ENCODE assay signal across 22 cellular contexts in the genomic region with DNA sequence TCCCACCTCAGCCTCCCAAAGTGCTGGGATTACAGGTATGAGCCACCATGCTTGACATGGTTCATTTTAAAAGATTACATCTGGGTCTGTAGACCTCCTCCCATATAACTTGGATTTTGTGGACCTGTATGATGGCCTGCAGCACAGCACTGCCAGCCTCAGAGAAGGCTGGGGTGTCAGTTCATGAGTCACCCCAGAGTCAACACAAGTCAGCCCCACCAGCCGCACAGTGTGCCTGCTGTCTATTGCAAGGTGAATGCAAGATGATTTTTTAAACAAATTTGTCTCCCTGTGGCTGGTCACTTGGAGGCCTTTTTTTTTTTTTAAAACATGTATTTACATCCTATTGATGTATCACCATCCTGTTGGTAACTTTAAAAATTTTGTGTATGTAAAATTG.
A peak's percentile ranks its signal among the peaks of the same experiment; 100 is the strongest.
DNase-seq lines count a peak whose midpoint lies in the region; ATAC-seq, FAIRE-seq and TF ChIP-seq lines count a peak whose summit lies in the region.
"Had no signal": no experiment of that assay in that cellular context is flagged by ENCODE, and none has a peak within 500 bp of the region (broad histone marks: within the 10 kb centered on the region; RNA-seq: fewer than 3 reads in every experiment).

No MANE protein-coding gene starts in this region.

- no peak overlapping the region for H2AFZ ChIP-seq in K562 (ENCODE audit: low read depth, low read length)

- peaks cover 57% of the 10 kb centered on the region for H3K79me2 ChIP-seq in K562 (ENCODE audit: control insufficient read depth, insufficient read depth, low read length)

- H3K4me3 ChIP-seq in K562, result no peak overlapping the region
- H3K4me3 ChIP-seq: SJCRH30 had no signal

- no peaks in the 10 kb centered on the region for H3K9me3 ChIP-seq in K562 (replicated peaks; ENCODE audit: control insufficient read depth, insufficient read depth, low read depth, low read length)
- H3K9me3 ChIP-seq: SJCRH30 had no signal

- H3K9me1 ChIP-seq in K562 (ENCODE audit: control insufficient read depth, insufficient read depth, low read length), result no peaks in the 10 kb centered on the region

- no peak for FAIRE-seq in K562 (lab: Jason Lieb, UNC)
- FAIRE-seq: GM12892, GM18507, H1, HTR-8/SVneo had no signal

- H3K27ac ChIP-seq in K562 (ENCODE audit: extremely low read depth, low read depth, low read length), result no peak overlapping the region
- H3K27ac ChIP-seq: HL-60, SJCRH30 had no signal

- H3K36me3 ChIP-seq in K562 (ENCODE audit: control insufficient read depth, insufficient read depth, low read length), result peaks cover 93% of the 10 kb centered on the region

- no TSS peak for BruUV-seq in K562 (replicated peaks; lab: Mats Ljungman, UMichigan)

- no peak overlapping the region for H3K9ac ChIP-seq in K562 (ENCODE audit: insufficient read depth in 1 of 2, low read depth in 2 of 2, low read length in 2 of 2)

- in situ Hi-C loops in K562 (cut with MboI), result no loop called here

- TF ChIP-seq EP300 in K562 (IDR thresholded peaks at IDR 0.05; ENCODE audit: low read length), result no peak

- POLR2A ChIA-PET in K562 (lab: Yijun Ruan, JAX), result interaction anchor here (1.6 kb wide), 1 partner anchor 19 kb away, joined by 5 read pairs; no protein-coding TSS in a partner anchor

- peaks cover 4% of the 10 kb centered on the region for H3K4me1 Mint-ChIP-seq in activated CD8-positive, alpha-beta memory T cell treated with anti-CD3 and anti-CD28 coated beads, Interleukin-2, amount 10 ng/mL, durations not matched to agents 7 days and 5 days
- peaks cover 17% of the 10 kb centered on the region for H3K4me1 Mint-ChIP-seq in memory B cell

- H3K36me3 Mint-ChIP-seq in activated CD8-positive, alpha-beta memory T cell treated with anti-CD3 and anti-CD28 coated beads, Interleukin-2, amount 10 ng/mL, durations not matched to agents 7 days and 5 days, result peaks cover 52% of the 10 kb centered on the region
- H3K36me3 Mint-ChIP-seq in memory B cell, result peaks cover 38% of the 10 kb centered on the region

- no peaks in the 10 kb centered on the region for H4K20me1 ChIP-seq in K562 (replicated peaks; ENCODE audit: control insufficient read depth, insufficient read depth, low read length)

- H3K27ac Mint-ChIP-seq in activated CD8-positive, alpha-beta memory T cell treated with anti-CD3 and anti-CD28 coated beads, Interleukin-2, amount 10 ng/mL, durations not matched to agents 7 days and 5 days, result no peak overlapping the region
- peak overlapping the region; percentile 59 for H3K27ac Mint-ChIP-seq in memory B cell

- ATAC-seq in activated CD8-positive, alpha-beta memory T cell treated with anti-CD3 and anti-CD28 coated beads, Interleukin-2, amount 10 ng/mL, durations not matched to agents 7 days and 5 days, result no peak
- no peak; the same call in 2 of the 3 replicates for ATAC-seq in K562
- ATAC-seq in memory B cell (ENCODE audit: low read depth), result no peak
- ATAC-seq in HG03439 (IDR thresholded peaks at IDR 0.05; ENCODE audit: unreplicated experiment), result no peak
- no peak for ATAC-seq in GM19455 (IDR thresholded peaks at IDR 0.05; ENCODE audit: unreplicated experiment)

- H3K4me3 Mint-ChIP-seq in activated CD8-positive, alpha-beta memory T cell treated with anti-CD3 and anti-CD28 coated beads, Interleukin-2, amount 10 ng/mL, durations not matched to agents 7 days and 5 days, result no peak overlapping the region
- no peak overlapping the region for H3K4me3 Mint-ChIP-seq in memory B cell

- TF ChIP-seq RAD21 in K562 (CRISPR knock-in tag; conservative IDR thresholded peaks at IDR 0.05 in 1 of 2, IDR thresholded peaks at IDR 0.05 in 1 of 2), result no peak

- no peak for TF ChIP-seq CTCF in K562 (IDR thresholded peaks at IDR 0.05 in 2 of 3, conservative IDR thresholded peaks at IDR 0.05 in 1 of 3; ENCODE audit: insufficient read depth in 2 of 3, low read depth in 1 of 3, low read length in 3 of 3)

- no peak overlapping the region for H3K4me2 ChIP-seq in K562 (ENCODE audit: insufficient read depth, low read length)

- H3K27me3 ChIP-seq in K562 (ENCODE audit: control insufficient read depth in 2 of 2, insufficient read depth in 2 of 2, low read length in 2 of 2), result no peaks in the 10 kb centered on the region
- H3K27me3 ChIP-seq: SJCRH30 had no signal

- CTCF ChIA-PET in activated CD8-positive, alpha-beta memory T cell treated with anti-CD3 and anti-CD28 coated beads, Interleukin-2, amount 10 ng/mL, durations not matched to agents 7 days and 5 days (lab: Charles Lee), result no interaction called here
- CTCF ChIA-PET in K562 (lab: Yijun Ruan, JAX; ENCODE audit: low intra/inter-chr PET ratio), result interaction anchor here (0.7 kb wide), 1 partner anchor 10 kb away, joined by 4 read pairs; no protein-coding TSS in a partner anchor

- TF ChIP-seq POLR2A in K562 (conservative IDR thresholded peaks at IDR 0.05), result no peak

- DNase-seq in activated CD8-positive, alpha-beta memory T cell treated with anti-CD3 and anti-CD28 coated beads for 24 hours, result peak; percentile 17
- DNase-seq in activated CD8-positive, alpha-beta memory T cell treated with anti-CD3 and anti-CD28 coated beads, Interleukin-2, amount 10 ng/mL, durations not matched to agents 7 days and 5 days, result no peak
- DNase-seq in HT1080 (ENCODE audit: low read depth) (peak; percentile 16), K562 (ENCODE audit: extremely low read depth in 1 of 4, low spot score in 3 of 4) (no peak), memory B cell (ENCODE audit: low spot score in 2 of 2) (no peak), amniotic stem cell (lab: John Stamatoyannopoulos, UW) (no peak)
- DNase-seq: 8988T, DMS 273 treated with DMSO at 0.1 percent for 48 hours, NCI-H1417, NCI-H1930, NCI-H226, NCI-H524, OCI-M1, RPMI8226, SJCRH30 had no signal

- no peaks in the 10 kb centered on the region for H3K27me3 Mint-ChIP-seq in activated CD8-positive, alpha-beta memory T cell treated with anti-CD3 and anti-CD28 coated beads, Interleukin-2, amount 10 ng/mL, durations not matched to agents 7 days and 5 days
- H3K27me3 Mint-ChIP-seq in memory B cell, result no peaks in the 10 kb centered on the region

- intact Hi-C loops in K562 (cut with micrococcal nuclease), result no loop called here

- peaks cover 0 to 13% of the 10 kb centered on the region in 2 experiments; a peak in 2 of 5 replicates for H3K4me1 ChIP-seq in K562 (replicated peaks in 1 of 2; ENCODE audit: control insufficient read depth in 2 of 2, insufficient read depth in 2 of 2, low read length in 2 of 2)
- H3K4me1 ChIP-seq: SJCRH30 had no signal

- 86% methylated on average over 1 of the region's 1 CpG for WGBS in K562 (ENCODE audit: insufficient coverage, low coverage, missing lambda C conversion rate)

- H3K9me3 Mint-ChIP-seq in activated CD8-positive, alpha-beta memory T cell treated with anti-CD3 and anti-CD28 coated beads, Interleukin-2, amount 10 ng/mL, durations not matched to agents 7 days and 5 days (ENCODE audit: low read depth), result no peaks in the 10 kb centered on the region
- H3K9me3 Mint-ChIP-seq in memory B cell, result no peaks in the 10 kb centered on the region

TF ChIP-seq in K562, 482 proteins besides CTCF, POLR2A, EP300 and RAD21:
- TF ChIP-seq OTX1 (CRISPR knock-in tag; IDR thresholded peaks at IDR 0.05), result no peak
- TF ChIP-seq FOSL1 (tag; conservative IDR thresholded peaks at IDR 0.05), result peak; percentile 63
TF ChIP-seq in K562: peak in this region for 1.

Comparison
In these comparisons a context has a peak if more than half of its experiments do, and no peak if none do; other contexts are left out.
1. DNase-seq: peak in activated CD8-positive, alpha-beta memory T cell treated with anti-CD3 and anti-CD28 coated beads for 24 hours (single experiment) and HT1080 (single experiment); none in activated CD8-positive, alpha-beta memory T cell treated with anti-CD3 and anti-CD28 coated beads, Interleukin-2, amount 10 ng/mL, durations not matched to agents 7 days and 5 days (single experiment), K562 (0 of 4), memory B cell (0 of 2) and amniotic stem cell (single experiment).